ENCODE assay signal across 1 cellular context in genomic region chr2:205596581-205596980, GRCh38.
TF ChIP-seq lines count a peak whose summit lies in the region.

No MANE protein-coding gene starts in this region.

TF ChIP-seq in GM23338, 12 proteins besides CTCF, POLR2A, EP300 and RAD21 (continued from another document):
- TF ChIP-seq ZNF462 (CRISPR knock-in tag; IDR thresholded peaks at IDR 0.05) = no peak
- no peak for TF ChIP-seq REST (IDR thresholded peaks at IDR 0.05; ENCODE audit: unreplicated experiment)
